ENCODE assay signal across 8 cellular contexts in the genomic region with DNA sequence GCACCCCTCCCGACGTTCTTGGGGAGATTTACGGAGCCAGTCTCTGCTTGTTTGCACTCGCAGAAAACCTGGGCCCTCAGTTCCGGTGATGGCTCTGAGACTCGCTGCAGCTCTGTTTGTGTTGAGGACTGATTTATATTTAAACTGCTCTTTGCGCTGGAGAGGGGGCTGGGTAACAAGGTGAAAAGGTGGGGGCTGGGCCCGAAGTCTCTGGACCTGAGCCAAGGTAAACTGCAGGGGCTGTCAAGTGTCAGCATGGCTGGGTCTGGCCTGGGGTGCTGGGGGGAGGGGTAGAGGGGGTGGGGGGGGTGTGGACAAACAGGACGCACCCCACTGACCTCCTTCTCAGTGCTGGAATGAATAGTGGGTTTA. TPM values are rescaled to one million over a fixed set of nuclear protein-coding genes. Genes with fewer than 3 reads are reported as not detected.
A peak's percentile ranks its signal among the peaks of the same experiment; 100 is the strongest.
DNase-seq lines count a peak whose midpoint lies in the region; ATAC-seq and TF ChIP-seq lines count a peak whose summit lies in the region.

No MANE protein-coding gene starts in this region.

- H3K4me1 ChIP-seq in BLaER1 = no peaks in the 10 kb centered on the region

- no peak overlapping the region for H3K9ac ChIP-seq in BLaER1

- no peaks in the 10 kb centered on the region for H4K20me1 ChIP-seq in BLaER1

- H3K27ac ChIP-seq in BLaER1 = no peak overlapping the region

- intact Hi-C loops in left colon (cut with DNase I, micrococcal nuclease) = no loop called here

- ATAC-seq in HG03135 (IDR thresholded peaks at IDR 0.05; ENCODE audit: unreplicated experiment) (no peak), left colon (no peak)

- peaks cover 54% of the 10 kb centered on the region for H3K4me1 Mint-ChIP-seq in nephron progenitor cell

- peak; percentile 25 for DNase-seq in NCI-H128 (lab: John Stamatoyannopoulos, UW; ENCODE audit: unreplicated experiment)
- peak; percentile 10 for DNase-seq in dermis blood vessel endothelial cell
- DNase-seq in nephron progenitor cell = peak; percentile 50
- DNase-seq in left colon = no peak
- DNase-seq in GM19240 (ENCODE audit: insufficient read length, low spot score) = no peak
- DNase-seq in stimulated activated CD8-positive, alpha-beta memory T cell treated with anti-CD3 and anti-CD28 coated beads, Interleukin-4, amount 100 ng/mL, for 48 hours = no peak

- no peaks in the 10 kb centered on the region for H3K36me3 Mint-ChIP-seq in nephron progenitor cell (ENCODE audit: low read depth)

- H3K36me3 ChIP-seq in BLaER1 = no peaks in the 10 kb centered on the region

- peak overlapping the region; percentile 59 for H3K4me2 ChIP-seq in BLaER1

- H3K4me3 Mint-ChIP-seq in nephron progenitor cell = peak overlapping the region; percentile 93

- TF ChIP-seq CTCF in nephron progenitor cell (IDR thresholded peaks at IDR 0.05) = no peak

- peaks cover 18% of the 10 kb centered on the region for H3K9me3 ChIP-seq in BLaER1

- peaks cover 44% of the 10 kb centered on the region for H3K27me3 ChIP-seq in BLaER1

- no peaks in the 10 kb centered on the region for H3K9me3 Mint-ChIP-seq in nephron progenitor cell

- H3K27me3 Mint-ChIP-seq in nephron progenitor cell (ENCODE audit: low read depth, poor library complexity) = peaks cover 24% of the 10 kb centered on the region

- H3K27ac Mint-ChIP-seq in nephron progenitor cell = peak overlapping the region; percentile 55

- H3K4me3 ChIP-seq in BLaER1 = no peak overlapping the region

RNA-seq across cellular contexts. Expression of gene SLCO2A1, which starts 0.6 kb away (rescaled TPM):
- 4.9 and 10.7 TPM in 2 replicates for total RNA-seq in dermis blood vessel endothelial cell
- 10 to 100 TPM; 50.6 to 57.7 TPM for total RNA-seq in left colon

Comparison
In these comparisons a context has a peak if more than half of its experiments do, and no peak if none do; other contexts are left out.
1. DNase-seq: peak in NCI-H128 (single experiment), dermis blood vessel endothelial cell (single experiment) and nephron progenitor cell (single experiment); none in left colon (0 of 2), GM19240 (single experiment) and stimulated activated CD8-positive, alpha-beta memory T cell treated with anti-CD3 and anti-CD28 coated beads, Interleukin-4, amount 100 ng/mL, for 48 hours (single experiment).